In genomic region chr4:76696109-76696508, GRCh38 we compare ENCODE assay signal across 11 cellular contexts.
DNase-seq lines count a peak whose midpoint lies in the region; ATAC-seq and TF ChIP-seq lines count a peak whose summit lies in the region.
"Had no signal": no experiment of that assay in that cellular context is flagged by ENCODE, and none has a peak within 500 bp of the region (broad histone marks: within the 10 kb centered on the region; RNA-seq: fewer than 3 reads in every experiment).

No MANE protein-coding gene starts in this region.

- H3K27me3 ChIP-seq in body of pancreas, result no peaks in the 10 kb centered on the region

- 75 to 78% methylated on average over 5 to 7 of the region's 7 CpGs for WGBS in body of pancreas, 2 donors
- 25% methylated on average over 4 of the region's 7 CpGs; no CpG with 5 or more reads in 1 of the 2 experiments for WGBS in mesodermal cell (ENCODE audit: insufficient coverage in 2 of 2), 2 experiments

- peaks cover 27% of the 10 kb centered on the region for H3K4me1 ChIP-seq in body of pancreas
- peaks cover 60% of the 10 kb centered on the region for H3K4me1 ChIP-seq in mesodermal cell (ENCODE audit: control insufficient read depth, insufficient read depth, low read length, poor library complexity, severe bottlenecking)

- DNase-seq in ELF-1 (ENCODE audit: low read depth, low spot score), result peak; percentile 94
- peak; percentile 50 for DNase-seq in NCI-H1092 (lab: John Stamatoyannopoulos, UW)
- DNase-seq in body of pancreas, result peak in 1 of 4 donors; percentile 19
- no peak for DNase-seq in SIG-M5 treated with dmso at 0.1 percent for 504 hours (lab: John Stamatoyannopoulos, UW; ENCODE audit: unreplicated experiment)
- DNase-seq in caudate nucleus (lab: John Stamatoyannopoulos, UW), result no peak
- DNase-seq: activated effector memory CD4-positive, alpha-beta T cell treated with anti-CD3 and anti-CD28 coated beads, Interleukin-2, amount 50 U/mL, for 16 hours; immature natural killer cell; KG1; stimulated activated naive CD8-positive, alpha-beta T cell treated with anti-CD3 and anti-CD28 coated beads, Interleukin-15, amount 100 ng/mL, for 72 hours had no signal

- no peak for TF ChIP-seq POLR2A in body of pancreas (IDR thresholded peaks at IDR 0.05)

- no peaks in the 10 kb centered on the region for H3K9me3 ChIP-seq in body of pancreas
- H3K9me3 ChIP-seq in mesodermal cell (ENCODE audit: control insufficient read depth, low read length), result no peaks in the 10 kb centered on the region

- no peak for TF ChIP-seq CTCF in body of pancreas (IDR thresholded peaks at IDR 0.05)

- no peaks in the 10 kb centered on the region for H3K36me3 ChIP-seq in body of pancreas (replicated peaks in 1 of 2; ENCODE audit: insufficient read depth in 1 of 2, low read depth in 2 of 2)
- peaks cover 16% of the 10 kb centered on the region for H3K36me3 ChIP-seq in mesodermal cell (ENCODE audit: control insufficient read depth, insufficient read depth, low read length)

- H3K27ac ChIP-seq in body of pancreas, result peak overlapping the region in 1 of 4 donors; percentile 1
- peak overlapping the region; percentile 85 for H3K27ac ChIP-seq in mesodermal cell (ENCODE audit: low read depth, low read length, severe bottlenecking)
- no peak overlapping the region for H3K27ac ChIP-seq in caudate nucleus (ENCODE audit: low read depth, low read length)

- ATAC-seq in body of pancreas, result peak; percentile 39
- ATAC-seq in GM18868 (IDR thresholded peaks at IDR 0.05; ENCODE audit: unreplicated experiment), result no peak
- ATAC-seq: stimulated activated naive CD8-positive, alpha-beta T cell treated with anti-CD3 and anti-CD28 coated beads, Interleukin-15, amount 100 ng/mL, for 72 hours had no signal

- intact Hi-C loops in body of pancreas (cut with DNase I), result no loop called here

- H3K4me3 ChIP-seq in body of pancreas, result no peak overlapping the region
- H3K4me3 ChIP-seq in mesodermal cell (ENCODE audit: extremely low read depth, insufficient read depth, low read length, poor library complexity, severe bottlenecking), result no peak overlapping the region

Comparison
In these comparisons a context has a peak if more than half of its experiments do, and no peak if none do; other contexts are left out.
1. DNase-seq: peak in ELF-1 (single experiment) and NCI-H1092 (single experiment); none in SIG-M5 treated with dmso at 0.1 percent for 504 hours (single experiment) and caudate nucleus (0 of 61).